ENCODE assay signal across 1 cellular context in the genomic region with DNA sequence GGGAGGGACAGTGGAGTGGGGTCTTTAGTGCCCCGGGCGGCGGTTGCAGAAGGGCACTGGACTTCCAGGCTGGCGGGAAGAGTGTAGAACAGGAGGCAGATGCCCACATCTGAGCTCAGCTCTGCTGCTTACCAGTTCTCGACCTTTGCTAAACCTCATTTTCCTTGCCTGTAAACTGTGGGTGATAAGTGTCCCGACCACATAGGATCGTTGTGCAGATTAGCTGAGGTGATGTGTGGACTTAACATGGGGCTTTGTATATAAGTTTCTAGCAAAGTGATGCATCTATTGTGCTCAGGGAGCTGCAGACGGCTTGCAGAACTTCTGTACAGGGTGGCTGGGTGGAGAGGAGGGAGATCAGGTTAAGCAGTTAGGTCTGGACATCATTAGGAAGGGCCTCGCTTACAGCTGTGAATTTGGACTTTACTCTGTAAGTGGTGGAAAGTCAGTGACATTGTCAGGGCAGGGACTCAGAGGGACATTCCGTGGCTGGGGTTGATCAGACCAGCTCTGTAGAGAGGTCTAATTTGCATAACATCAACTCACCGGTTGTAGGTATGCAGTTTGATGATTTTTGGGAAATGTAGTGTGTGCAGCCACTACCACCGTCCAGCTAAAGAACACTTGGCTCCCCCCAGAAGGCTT.
TF ChIP-seq lines count a peak whose summit lies in the region.

No MANE protein-coding gene starts in this region.

TF ChIP-seq in GM23338, 12 proteins besides CTCF, POLR2A, EP300 and RAD21 (continued from another document):
- TF ChIP-seq, protein P1, sequence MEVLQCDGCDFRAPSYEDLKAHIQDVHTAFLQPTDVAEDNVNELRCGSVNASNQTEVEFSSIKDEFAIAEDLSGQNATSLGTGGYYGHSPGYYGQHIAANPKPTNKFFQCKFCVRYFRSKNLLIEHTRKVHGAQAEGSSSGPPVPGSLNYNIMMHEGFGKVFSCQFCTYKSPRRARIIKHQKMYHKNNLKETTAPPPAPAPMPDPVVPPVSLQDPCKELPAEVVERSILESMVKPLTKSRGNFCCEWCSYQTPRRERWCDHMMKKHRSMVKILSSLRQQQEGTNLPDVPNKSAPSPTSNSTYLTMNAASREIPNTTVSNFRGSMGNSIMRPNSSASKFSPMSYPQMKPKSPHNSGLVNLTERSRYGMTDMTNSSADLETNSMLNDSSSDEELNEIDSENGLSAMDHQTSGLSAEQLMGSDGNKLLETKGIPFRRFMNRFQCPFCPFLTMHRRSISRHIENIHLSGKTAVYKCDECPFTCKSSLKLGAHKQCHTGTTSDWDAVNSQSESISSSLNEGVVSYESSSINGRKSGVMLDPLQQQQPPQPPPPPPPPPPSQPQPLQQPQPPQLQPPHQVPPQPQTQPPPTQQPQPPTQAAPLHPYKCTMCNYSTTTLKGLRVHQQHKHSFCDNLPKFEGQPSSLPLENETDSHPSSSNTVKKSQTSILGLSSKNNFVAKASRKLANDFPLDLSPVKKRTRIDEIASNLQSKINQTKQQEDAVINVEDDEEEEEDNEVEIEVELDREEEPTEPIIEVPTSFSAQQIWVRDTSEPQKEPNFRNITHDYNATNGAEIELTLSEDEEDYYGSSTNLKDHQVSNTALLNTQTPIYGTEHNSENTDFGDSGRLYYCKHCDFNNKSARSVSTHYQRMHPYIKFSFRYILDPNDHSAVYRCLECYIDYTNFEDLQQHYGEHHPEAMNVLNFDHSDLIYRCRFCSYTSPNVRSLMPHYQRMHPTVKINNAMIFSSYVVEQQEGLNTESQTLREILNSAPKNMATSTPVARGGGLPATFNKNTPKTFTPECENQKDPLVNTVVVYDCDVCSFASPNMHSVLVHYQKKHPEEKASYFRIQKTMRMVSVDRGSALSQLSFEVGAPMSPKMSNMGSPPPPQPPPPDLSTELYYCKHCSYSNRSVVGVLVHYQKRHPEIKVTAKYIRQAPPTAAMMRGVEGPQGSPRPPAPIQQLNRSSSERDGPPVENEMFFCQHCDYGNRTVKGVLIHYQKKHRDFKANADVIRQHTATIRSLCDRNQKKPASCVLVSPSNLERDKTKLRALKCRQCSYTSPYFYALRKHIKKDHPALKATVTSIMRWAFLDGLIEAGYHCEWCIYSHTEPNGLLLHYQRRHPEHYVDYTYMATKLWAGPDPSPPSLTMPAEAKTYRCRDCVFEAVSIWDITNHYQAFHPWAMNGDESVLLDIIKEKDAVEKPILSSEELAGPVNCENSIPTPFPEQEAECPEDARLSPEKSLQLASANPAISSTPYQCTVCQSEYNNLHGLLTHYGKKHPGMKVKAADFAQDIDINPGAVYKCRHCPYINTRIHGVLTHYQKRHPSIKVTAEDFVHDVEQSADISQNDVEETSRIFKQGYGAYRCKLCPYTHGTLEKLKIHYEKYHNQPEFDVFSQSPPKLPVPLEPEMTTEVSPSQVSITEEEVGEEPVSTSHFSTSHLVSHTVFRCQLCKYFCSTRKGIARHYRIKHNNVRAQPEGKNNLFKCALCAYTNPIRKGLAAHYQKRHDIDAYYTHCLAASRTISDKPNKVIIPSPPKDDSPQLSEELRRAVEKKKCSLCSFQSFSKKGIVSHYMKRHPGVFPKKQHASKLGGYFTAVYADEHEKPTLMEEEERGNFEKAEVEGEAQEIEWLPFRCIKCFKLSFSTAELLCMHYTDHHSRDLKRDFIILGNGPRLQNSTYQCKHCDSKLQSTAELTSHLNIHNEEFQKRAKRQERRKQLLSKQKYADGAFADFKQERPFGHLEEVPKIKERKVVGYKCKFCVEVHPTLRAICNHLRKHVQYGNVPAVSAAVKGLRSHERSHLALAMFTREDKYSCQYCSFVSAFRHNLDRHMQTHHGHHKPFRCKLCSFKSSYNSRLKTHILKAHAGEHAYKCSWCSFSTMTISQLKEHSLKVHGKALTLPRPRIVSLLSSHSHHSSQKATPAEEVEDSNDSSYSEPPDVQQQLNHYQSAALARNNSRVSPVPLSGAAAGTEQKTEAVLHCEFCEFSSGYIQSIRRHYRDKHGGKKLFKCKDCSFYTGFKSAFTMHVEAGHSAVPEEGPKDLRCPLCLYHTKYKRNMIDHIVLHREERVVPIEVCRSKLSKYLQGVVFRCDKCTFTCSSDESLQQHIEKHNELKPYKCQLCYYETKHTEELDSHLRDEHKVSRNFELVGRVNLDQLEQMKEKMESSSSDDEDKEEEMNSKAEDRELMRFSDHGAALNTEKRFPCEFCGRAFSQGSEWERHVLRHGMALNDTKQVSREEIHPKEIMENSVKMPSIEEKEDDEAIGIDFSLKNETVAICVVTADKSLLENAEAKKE (CRISPR knock-in tag; IDR thresholded peaks at IDR 0.05), result no peak
- TF ChIP-seq CREB1 (CRISPR knock-in tag; IDR thresholded peaks at IDR 0.05; ENCODE audit: low read depth), result no peak
- no peak for TF ChIP-seq ZNF331 (CRISPR knock-in tag; IDR thresholded peaks at IDR 0.05; ENCODE audit: low read depth)
- no peak for TF ChIP-seq EZH2phosphoT487 (IDR thresholded peaks at IDR 0.05; ENCODE audit: unreplicated experiment)
- no peak for TF ChIP-seq STAT1 (IDR thresholded peaks at IDR 0.05; ENCODE audit: unreplicated experiment)
- TF ChIP-seq EZH2 (IDR thresholded peaks at IDR 0.05; ENCODE audit: low read depth, unreplicated experiment), result no peak
- TF ChIP-seq NANOG (IDR thresholded peaks at IDR 0.05; ENCODE audit: borderline replicate concordance), result no peak
- TF ChIP-seq, protein P2, sequence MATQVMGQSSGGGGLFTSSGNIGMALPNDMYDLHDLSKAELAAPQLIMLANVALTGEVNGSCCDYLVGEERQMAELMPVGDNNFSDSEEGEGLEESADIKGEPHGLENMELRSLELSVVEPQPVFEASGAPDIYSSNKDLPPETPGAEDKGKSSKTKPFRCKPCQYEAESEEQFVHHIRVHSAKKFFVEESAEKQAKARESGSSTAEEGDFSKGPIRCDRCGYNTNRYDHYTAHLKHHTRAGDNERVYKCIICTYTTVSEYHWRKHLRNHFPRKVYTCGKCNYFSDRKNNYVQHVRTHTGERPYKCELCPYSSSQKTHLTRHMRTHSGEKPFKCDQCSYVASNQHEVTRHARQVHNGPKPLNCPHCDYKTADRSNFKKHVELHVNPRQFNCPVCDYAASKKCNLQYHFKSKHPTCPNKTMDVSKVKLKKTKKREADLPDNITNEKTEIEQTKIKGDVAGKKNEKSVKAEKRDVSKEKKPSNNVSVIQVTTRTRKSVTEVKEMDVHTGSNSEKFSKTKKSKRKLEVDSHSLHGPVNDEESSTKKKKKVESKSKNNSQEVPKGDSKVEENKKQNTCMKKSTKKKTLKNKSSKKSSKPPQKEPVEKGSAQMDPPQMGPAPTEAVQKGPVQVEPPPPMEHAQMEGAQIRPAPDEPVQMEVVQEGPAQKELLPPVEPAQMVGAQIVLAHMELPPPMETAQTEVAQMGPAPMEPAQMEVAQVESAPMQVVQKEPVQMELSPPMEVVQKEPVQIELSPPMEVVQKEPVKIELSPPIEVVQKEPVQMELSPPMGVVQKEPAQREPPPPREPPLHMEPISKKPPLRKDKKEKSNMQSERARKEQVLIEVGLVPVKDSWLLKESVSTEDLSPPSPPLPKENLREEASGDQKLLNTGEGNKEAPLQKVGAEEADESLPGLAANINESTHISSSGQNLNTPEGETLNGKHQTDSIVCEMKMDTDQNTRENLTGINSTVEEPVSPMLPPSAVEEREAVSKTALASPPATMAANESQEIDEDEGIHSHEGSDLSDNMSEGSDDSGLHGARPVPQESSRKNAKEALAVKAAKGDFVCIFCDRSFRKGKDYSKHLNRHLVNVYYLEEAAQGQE (IDR thresholded peaks at IDR 0.05; ENCODE audit: unreplicated experiment), result no peak
- TF ChIP-seq, protein P3, sequence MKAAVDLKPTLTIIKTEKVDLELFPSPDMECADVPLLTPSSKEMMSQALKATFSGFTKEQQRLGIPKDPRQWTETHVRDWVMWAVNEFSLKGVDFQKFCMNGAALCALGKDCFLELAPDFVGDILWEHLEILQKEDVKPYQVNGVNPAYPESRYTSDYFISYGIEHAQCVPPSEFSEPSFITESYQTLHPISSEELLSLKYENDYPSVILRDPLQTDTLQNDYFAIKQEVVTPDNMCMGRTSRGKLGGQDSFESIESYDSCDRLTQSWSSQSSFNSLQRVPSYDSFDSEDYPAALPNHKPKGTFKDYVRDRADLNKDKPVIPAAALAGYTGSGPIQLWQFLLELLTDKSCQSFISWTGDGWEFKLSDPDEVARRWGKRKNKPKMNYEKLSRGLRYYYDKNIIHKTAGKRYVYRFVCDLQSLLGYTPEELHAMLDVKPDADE (IDR thresholded peaks at IDR 0.05), result no peak
- no peak for TF ChIP-seq ZNF114 (CRISPR knock-in tag; IDR thresholded peaks at IDR 0.05)
- no peak for TF ChIP-seq POLR2AphosphoS5 (IDR thresholded peaks at IDR 0.05; ENCODE audit: low read depth)
